ENCODE assay signal across 8 cellular contexts in the genomic region with DNA sequence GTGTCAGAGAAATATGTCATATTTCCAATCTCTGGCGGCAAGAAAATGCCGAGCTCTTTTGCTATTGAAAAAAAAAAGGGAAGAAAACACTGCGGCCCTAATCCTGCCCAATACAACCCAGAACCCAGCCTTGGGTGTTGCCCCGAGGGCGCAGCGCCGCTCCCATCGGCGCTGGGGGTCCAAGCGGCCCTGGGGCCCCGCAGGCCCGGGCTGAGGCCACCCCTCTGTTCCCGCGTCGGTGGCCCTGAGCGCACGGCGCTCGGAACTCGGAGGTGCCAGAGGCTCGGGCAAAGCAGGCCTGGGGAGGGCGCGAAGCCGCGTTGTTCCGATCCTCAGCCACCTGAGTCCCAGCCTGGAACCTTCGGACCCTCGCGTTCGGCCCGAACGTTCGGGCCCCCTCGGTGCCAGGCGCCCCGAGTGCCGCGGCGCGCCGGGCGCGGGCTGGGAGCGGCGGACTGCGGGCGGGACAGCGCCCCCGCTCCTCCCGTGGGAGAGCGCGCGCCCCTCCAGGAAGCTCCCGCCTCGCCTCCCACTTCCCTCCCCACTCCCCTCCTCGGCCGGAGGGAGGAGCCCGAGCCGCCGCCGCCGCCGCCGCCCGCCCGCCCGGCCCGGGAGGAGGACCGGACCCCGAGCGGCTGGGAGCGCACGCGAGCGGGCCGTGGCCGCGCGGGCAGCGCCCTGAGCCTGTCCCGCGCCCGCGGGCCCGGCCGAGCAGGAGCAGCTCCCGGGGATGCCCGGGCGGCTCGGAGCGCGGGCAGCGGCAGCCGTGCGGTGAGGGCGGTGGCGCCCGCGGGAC. TPM values are rescaled to one million over a fixed set of nuclear protein-coding genes. Genes with fewer than 3 reads are reported as not detected.
A peak's percentile ranks its signal among the peaks of the same experiment; 100 is the strongest.
DNase-seq lines count a peak whose midpoint lies in the region; ATAC-seq, FAIRE-seq and TF ChIP-seq lines count a peak whose summit lies in the region.

A gene (plus strand): TSS at position 594 of the 796 bp plus-strand sequence. CDS start 18,160 bp downstream, outside the sequence.

- peak within 1 kb of the TSS; percentile 86 for H3K4me3 ChIP-seq in HUES6 (ENCODE audit: low read depth, low read length)

- H3K27me3 ChIP-seq in HUES6 (ENCODE audit: control insufficient read depth, insufficient read depth, low read length): peaks cover 33% of the 10 kb centered on the region

- peak within 1 kb of the TSS; percentile 72 for H3K9ac ChIP-seq in HUES6 (ENCODE audit: low read length)

- FAIRE-seq in GM12891 (lab: Jason Lieb, UNC): peak; percentile 83

- no peak within 1 kb of the TSS for H3K27ac ChIP-seq in HUES6 (ENCODE audit: low read depth, low read length)

- ATAC-seq in left lobe of liver: peak; percentile 87
- ATAC-seq in HG03025 (IDR thresholded peaks at IDR 0.05; ENCODE audit: low FRiP score, unreplicated experiment): no peak

- no peaks in the 10 kb centered on the region for H3K36me3 ChIP-seq in HUES6 (ENCODE audit: control insufficient read depth, insufficient read depth, low read length)

- TF ChIP-seq POLR2A in GM12891 (IDR thresholded peaks at IDR 0.05; ENCODE audit: low read depth, low read length): no peak

- peaks cover 13% of the 10 kb centered on the region for H3K4me1 ChIP-seq in HUES6 (ENCODE audit: control insufficient read depth, insufficient read depth, low read length)

- peak; percentile 63 for DNase-seq in AG08395 (ENCODE audit: low spot score)
- peak; percentile 66 for DNase-seq in GM12891 (ENCODE audit: insufficient read length, low spot score)
- DNase-seq in T-helper 9 cell: peak; percentile 9
- peak; percentile 31 to 82 for DNase-seq in dermis microvascular lymphatic vessel endothelial cell (ENCODE audit: low read depth in 2 of 2)
- peak; percentile 62 for DNase-seq in left lobe of liver (ENCODE audit: low spot score)
- DNase-seq in stimulated activated CD4-positive, alpha-beta T cell treated with anti-CD3 and anti-CD28 coated beads, Interleukin-2, amount 100 ng/mL, for 24 hours: peak; percentile 27 to 52

- H3K9me3 ChIP-seq in HUES6 (ENCODE audit: control insufficient read depth, insufficient read depth, low read depth, low read length): no peaks in the 10 kb centered on the region

TF ChIP-seq in GM12891, 5 proteins besides CTCF, POLR2A, EP300 and RAD21:
- no peak for TF ChIP-seq POLR2AphosphoS5 (IDR thresholded peaks at IDR 0.05; ENCODE audit: low read depth, low read length)
- no peak for TF ChIP-seq PAX5 (IDR thresholded peaks at IDR 0.05; ENCODE audit: insufficient read depth, low read length, severe bottlenecking)
- TF ChIP-seq POU2F2 (IDR thresholded peaks at IDR 0.05; ENCODE audit: low read depth, low read length): no peak
- TF ChIP-seq SPI1 (IDR thresholded peaks at IDR 0.05; ENCODE audit: low read depth, low read length): no peak
- TF ChIP-seq TAF1 (IDR thresholded peaks at IDR 0.05; ENCODE audit: low read depth, low read length): no peak

RNA-seq across cellular contexts. Expression of the gene that starts here (rescaled TPM):
- polyA plus RNA-seq in GM12891 (2012; ENCODE audit: low read depth, missing spikeins): 13.0 TPM
- 54.4 and 61.1 TPM in 2 replicates for total RNA-seq in dermis microvascular lymphatic vessel endothelial cell
- total RNA-seq in left lobe of liver: 7.3 TPM

Comparison
In these comparisons a context has a peak if more than half of its experiments do, and no peak if none do; other contexts are left out.
1. DNase-seq: peak in every context shown above with its lines; median percentile 66 in GM12891; 63 in AG08395; 62 in left lobe of liver; 56 in dermis microvascular lymphatic vessel endothelial cell; 40 in stimulated activated CD4-positive, alpha-beta T cell treated with anti-CD3 and anti-CD28 coated beads, Interleukin-2, amount 100 ng/mL, for 24 hours; 9 in T-helper 9 cell.